In the genomic region with DNA sequence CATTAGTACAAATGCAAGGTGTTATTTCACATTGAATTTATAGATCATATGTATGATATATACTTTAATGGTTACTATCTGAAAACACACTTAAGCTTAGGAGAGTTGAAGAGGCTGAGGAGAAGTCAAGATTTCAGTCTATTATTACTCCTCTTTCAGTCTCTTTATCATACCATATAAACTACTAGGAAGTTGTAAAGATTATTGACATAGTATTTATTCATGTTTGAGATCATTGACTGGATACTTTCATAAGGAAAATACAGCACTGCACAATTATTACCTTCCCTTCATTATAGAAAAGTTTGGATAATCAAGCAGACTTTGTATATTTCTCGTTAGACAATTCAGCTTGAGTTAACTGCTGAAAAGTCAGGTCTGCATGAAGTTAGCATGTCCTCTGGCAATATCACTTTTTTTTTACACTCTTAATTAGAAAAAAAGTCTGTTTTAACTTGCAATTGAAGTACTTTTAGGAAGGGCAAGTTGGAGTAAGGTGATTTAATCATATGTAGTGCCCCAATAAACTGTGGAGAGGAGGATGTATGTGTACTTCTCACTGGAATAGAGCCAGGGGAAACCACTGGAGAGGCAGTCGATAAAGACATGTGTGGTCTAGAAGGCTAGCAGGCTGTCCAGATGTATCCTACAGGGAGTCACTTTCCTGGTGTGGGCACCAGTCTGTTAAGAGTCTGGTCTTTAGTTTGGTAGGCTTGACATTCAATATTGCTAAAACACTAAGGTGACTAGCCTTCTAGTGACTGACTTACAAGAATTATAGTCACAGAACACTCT, we compare ENCODE assay signal across 21 cellular contexts.
"Had no signal": no experiment of that assay in that cellular context is flagged by ENCODE, and none has a peak within 500 bp of the region (broad histone marks: within the 10 kb centered on the region; RNA-seq: fewer than 3 reads in every experiment).

No MANE protein-coding gene starts in this region.

- ATAC-seq: left ventricle myocardium superior; right cardiac atrium; stimulated activated naive B cell treated with anti-CD40 and anti-IgM and Interleukin-4, amounts not matched to agents 10 μg/mL and 1 μg/mL and 100 μg/mL, for 72 hours had no signal

- H3K36me3 ChIP-seq: breast epithelium, prostate gland, thyroid gland had no signal

- H3K27me3 ChIP-seq: breast epithelium, thyroid gland had no signal

- H3K36me3 Mint-ChIP-seq: memory B cell; stimulated activated naive B cell treated with anti-CD40 and anti-IgM and Interleukin-4, amounts not matched to agents 10 μg/mL and 1 μg/mL and 100 μg/mL, for 72 hours had no signal

- H3K4me3 Mint-ChIP-seq: endodermal cell; memory B cell; nephron; stimulated activated naive B cell treated with anti-CD40 and anti-IgM and Interleukin-4, amounts not matched to agents 10 μg/mL and 1 μg/mL and 100 μg/mL, for 72 hours had no signal

- H3K4me1 ChIP-seq: breast epithelium, prostate gland had no signal

- H3K27ac Mint-ChIP-seq: endodermal cell; memory B cell; nephron; stimulated activated naive B cell treated with anti-CD40 and anti-IgM and Interleukin-4, amounts not matched to agents 10 μg/mL and 1 μg/mL and 100 μg/mL, for 72 hours had no signal

- H3K4me3 ChIP-seq: breast epithelium, prostate gland, skin epidermis, thyroid gland had no signal

- DNase-seq: activated CD4-positive, alpha-beta T cell treated with anti-CD3 and anti-CD28 coated beads, Interleukin-2, amount 50 U/mL, for 4 hours; activated CD4-positive, CD25-positive, alpha-beta regulatory T cell treated with anti-CD3 and anti-CD28 coated beads, Interleukin-2, amount 50 U/mL, for 72 hours; activated naive CD4-positive, alpha-beta T cell; activated T-cell treated with anti-CD3 and anti-CD28 coated beads for 4 hours; aorta; cerebellar nuclear complex; endodermal cell; erythroblast; left ventricle myocardium superior; occipital lobe; right cardiac atrium; stimulated activated CD4-positive, alpha-beta T cell treated with anti-CD3 and anti-CD28 coated beads, Interleukin-15, amount 100 ng/mL, for 24 hours; stimulated activated CD4-positive, alpha-beta T cell treated with anti-CD3 and anti-CD28 coated beads, Interleukin-4, amount 100 ng/mL, for 1 hour; stimulated activated naive B cell treated with anti-CD40 and anti-IgM and Interleukin-4, amounts not matched to agents 10 μg/mL and 1 μg/mL and 100 μg/mL, for 72 hours; T-helper 2 cell; thyroid gland had no signal

- H3K27ac ChIP-seq: breast epithelium, prostate gland, skin epidermis, thyroid gland had no signal

- H3K9me3 Mint-ChIP-seq: endodermal cell; memory B cell; nephron; stimulated activated naive B cell treated with anti-CD40 and anti-IgM and Interleukin-4, amounts not matched to agents 10 μg/mL and 1 μg/mL and 100 μg/mL, for 72 hours had no signal

- H3K4me1 Mint-ChIP-seq: endodermal cell; memory B cell; stimulated activated naive B cell treated with anti-CD40 and anti-IgM and Interleukin-4, amounts not matched to agents 10 μg/mL and 1 μg/mL and 100 μg/mL, for 72 hours had no signal

- H3K9me3 ChIP-seq: breast epithelium, prostate gland, thyroid gland had no signal
